9 cellular contexts compared by ENCODE assay signal in genomic region chr5:160802567-160802966, GRCh38. TPM values are rescaled to one million over a fixed set of nuclear protein-coding genes. Genes with fewer than 3 reads are reported as not detected.
DNase-seq lines count a peak whose midpoint lies in the region; ATAC-seq and TF ChIP-seq lines count a peak whose summit lies in the region.
"Had no signal": no experiment of that assay in that cellular context is flagged by ENCODE, and none has a peak within 500 bp of the region (broad histone marks: within the 10 kb centered on the region; RNA-seq: fewer than 3 reads in every experiment).

No MANE protein-coding gene starts in this region.

- H3K4me3 ChIP-seq in GM12865 (ENCODE audit: low read depth, low read length) (no peak overlapping the region), LNCaP clone FGC (ENCODE audit: low read depth, low read length) (no peak overlapping the region), endodermal cell (ENCODE audit: low read length) (no peak overlapping the region)
- H3K4me3 ChIP-seq: uterus had no signal

- no peaks in the 10 kb centered on the region for H3K27me3 Mint-ChIP-seq in endodermal cell (ENCODE audit: insufficient read depth)
- no peaks in the 10 kb centered on the region for H3K27me3 Mint-ChIP-seq in T-helper 2 cell treated with Interferon-gamma antibody and Interleukin-4, amounts not matched to agents 5 μg/mL and 100 μg/mL, for 36 hours (ENCODE audit: low read depth)

- no peaks in the 10 kb centered on the region for H3K9me3 Mint-ChIP-seq in endodermal cell
- H3K9me3 Mint-ChIP-seq in T-helper 2 cell treated with Interferon-gamma antibody and Interleukin-4, amounts not matched to agents 5 μg/mL and 100 μg/mL, for 36 hours = no peaks in the 10 kb centered on the region

- H3K4me1 ChIP-seq in endodermal cell (ENCODE audit: control insufficient read depth, insufficient read depth, low read length) = no peaks in the 10 kb centered on the region
- H3K4me1 ChIP-seq: uterus had no signal

- H3K36me3 Mint-ChIP-seq in endodermal cell (ENCODE audit: low read depth) = no peaks in the 10 kb centered on the region
- no peaks in the 10 kb centered on the region for H3K36me3 Mint-ChIP-seq in T-helper 2 cell treated with Interferon-gamma antibody and Interleukin-4, amounts not matched to agents 5 μg/mL and 100 μg/mL, for 36 hours (ENCODE audit: low read depth)

- no peak for TF ChIP-seq CTCF in GM12865 (IDR thresholded peaks at IDR 0.05; ENCODE audit: insufficient read depth, low read depth, low read length, missing control alignments)
- TF ChIP-seq CTCF in LNCaP clone FGC (IDR thresholded peaks at IDR 0.05; ENCODE audit: control insufficient read depth, extremely low read depth, insufficient read depth) = peak; percentile 32; the same call in 1 of the 2 replicates
- peak; percentile 60 for TF ChIP-seq CTCF in endodermal cell (conservative IDR thresholded peaks at IDR 0.05)

- WGBS in endodermal cell (ENCODE audit: insufficient coverage in 1 of 2, insufficient read length in 1 of 2), 2 experiments = 91% methylated on average over 2 of the region's 2 CpGs; no CpG with 5 or more reads in 1 of the 2 experiments

- no peak overlapping the region for H3K9ac ChIP-seq in endodermal cell (ENCODE audit: extremely low read depth, low read length, poor library complexity, severe bottlenecking)

- H3K4me3 Mint-ChIP-seq in endodermal cell = no peak overlapping the region
- H3K4me3 Mint-ChIP-seq in T-helper 2 cell treated with Interferon-gamma antibody and Interleukin-4, amounts not matched to agents 5 μg/mL and 100 μg/mL, for 36 hours = no peak overlapping the region

- no peaks in the 10 kb centered on the region for H3K27me3 ChIP-seq in endodermal cell (ENCODE audit: control insufficient read depth, insufficient read depth, low read length, poor library complexity, severe bottlenecking)
- H3K27me3 ChIP-seq: uterus had no signal

- ATAC-seq in HG03521 (IDR thresholded peaks at IDR 0.05; ENCODE audit: unreplicated experiment) = no peak

- H3K36me3 ChIP-seq in endodermal cell (ENCODE audit: control insufficient read depth, insufficient read depth, low read length) = no peaks in the 10 kb centered on the region
- H3K36me3 ChIP-seq: uterus had no signal

- H3K9me3 ChIP-seq in endodermal cell (ENCODE audit: control insufficient read depth, low read length) = no peaks in the 10 kb centered on the region
- H3K9me3 ChIP-seq: uterus had no signal

- H3K27ac ChIP-seq in endodermal cell (ENCODE audit: low read depth, low read length) = no peak overlapping the region
- H3K27ac ChIP-seq: uterus had no signal

- no peak overlapping the region for H3K27ac Mint-ChIP-seq in endodermal cell
- H3K27ac Mint-ChIP-seq in T-helper 2 cell treated with Interferon-gamma antibody and Interleukin-4, amounts not matched to agents 5 μg/mL and 100 μg/mL, for 36 hours = no peak overlapping the region

- DNase-seq in GM12865 (ENCODE audit: low read depth) = peak; percentile 8
- no peak for DNase-seq in LNCaP clone FGC (ENCODE audit: low read depth)
- no peak for DNase-seq in endodermal cell
- peak; percentile 72 for DNase-seq in pons (ENCODE audit: low spot score)
- no peak for DNase-seq in T-helper 2 cell treated with Interferon-gamma antibody and Interleukin-4, amounts not matched to agents 5 μg/mL and 100 μg/mL, for 36 hours (ENCODE audit: low spot score)
- DNase-seq in NCI-H146 (lab: John Stamatoyannopoulos, UW) = no peak
- DNase-seq: T-helper 2 cell, uterus had no signal

- H3K4me1 Mint-ChIP-seq in endodermal cell = no peaks in the 10 kb centered on the region
- H3K4me1 Mint-ChIP-seq in T-helper 2 cell treated with Interferon-gamma antibody and Interleukin-4, amounts not matched to agents 5 μg/mL and 100 μg/mL, for 36 hours (ENCODE audit: low read depth) = no peaks in the 10 kb centered on the region

RNA-seq across cellular contexts. Expression of gene ATP10B, which starts 49.4 kb away (rescaled TPM):
- total RNA-seq in endodermal cell = under 1 TPM; 0.15 to 0.38 TPM
- polyA plus RNA-seq in endodermal cell (2013, experiment 1 of 2) = 0.14 TPM
- polyA plus RNA-seq in endodermal cell (2013, experiment 2 of 2) = 0.25 TPM

Comparison
In these comparisons a context has a peak if more than half of its experiments do, and no peak if none do; other contexts are left out.
1. DNase-seq: peak in GM12865 (single experiment) and pons (single experiment); none in LNCaP clone FGC (single experiment), endodermal cell (single experiment), T-helper 2 cell treated with Interferon-gamma antibody and Interleukin-4, amounts not matched to agents 5 μg/mL and 100 μg/mL, for 36 hours (single experiment) and NCI-H146 (single experiment).